Comparison of ENCODE assay signal across 28 cellular contexts in genomic region chr5:55451976-55452375, GRCh38.
"Had no signal": no experiment of that assay in that cellular context is flagged by ENCODE, and none has a peak within 500 bp of the region (broad histone marks: within the 10 kb centered on the region; RNA-seq: fewer than 3 reads in every experiment).

No MANE protein-coding gene starts in this region.

- ATAC-seq: activated CD4-positive, CD25-positive, alpha-beta regulatory T cell treated with anti-CD3 and anti-CD28 coated beads, Interleukin-2, amount 50 U/mL, for 24 hours; activated CD8-positive, alpha-beta memory T cell treated with anti-CD3 and anti-CD28 coated beads, Interleukin-2, amount 10 ng/mL, durations not matched to agents 7 days and 5 days; activated naive CD4-positive, alpha-beta T cell treated with anti-CD3 and anti-CD28 coated beads, Interleukin-2, amount 50 U/mL, for 72 hours; activated naive CD8-positive, alpha-beta T cell treated with anti-CD3 and anti-CD28 coated beads, Interleukin-2, amount 50 U/mL, for 24 hours; activated T-cell treated with anti-CD3 and anti-CD28 coated beads, Interleukin-2, amount 50 U/mL, for 4 hours; body of pancreas; Panc1; Right ventricle myocardium inferior had no signal

- H3K4me1 ChIP-seq: SJCRH30 had no signal

- DNase-seq: activated CD4-positive, alpha-beta T cell treated with anti-CD3 and anti-CD28 coated beads for 4 hours; activated CD8-positive, alpha-beta memory T cell treated with anti-CD3 and anti-CD28 coated beads, Interleukin-2, amount 10 ng/mL, durations not matched to agents 7 days and 5 days; activated effector memory CD4-positive, alpha-beta T cell treated with anti-CD3 and anti-CD28 coated beads, Interleukin-2, amount 50 U/mL, for 16 hours; activated naive CD4-positive, alpha-beta T cell treated with Interleukin-2 at 50 U/mL for 16 hours; activated naive CD8-positive, alpha-beta T cell treated with anti-CD3 and anti-CD28 coated beads, Interleukin-2, amount 50 U/mL, for 24 hours; activated T-cell treated with anti-CD3 and anti-CD28 coated beads, Interleukin-2, amount 50 U/mL, for 4 hours; amniotic stem cell; body of pancreas; central memory CD4-positive, alpha-beta T cell; NCI-H1092 treated with DMSO at 0.1 percent for 48 hours; NCI-H1417 treated with DMSO at 0.1 percent for 48 hours; NCI-H1694; NCI-H2107; NCI-H510A treated with DMSO at 0.1 percent for 48 hours; NCI-H69; NK-92 treated with Interleukin-12 subunit alpha and Interleukin-12 subunit beta, amount 100 ng/mL, for 24 hours; OCI-M1; RPMI8226; SJCRH30; SK-N-SH; T-helper 1 cell; WERI-Rb-1 had no signal

- H3K9ac ChIP-seq: KMS-11, SK-N-SH had no signal

- H3K4me3 ChIP-seq: ascending aorta, body of pancreas, SJCRH30 had no signal

- H3K27me3 ChIP-seq: ascending aorta, body of pancreas, SJCRH30 had no signal

- H3K36me3 Mint-ChIP-seq: activated CD8-positive, alpha-beta memory T cell treated with anti-CD3 and anti-CD28 coated beads, Interleukin-2, amount 10 ng/mL, durations not matched to agents 7 days and 5 days; activated naive CD4-positive, alpha-beta T cell treated with anti-CD3 and anti-CD28 coated beads, Interleukin-2, amount 50 U/mL, for 72 hours had no signal

- H3K9me3 Mint-ChIP-seq: activated naive CD4-positive, alpha-beta T cell treated with anti-CD3 and anti-CD28 coated beads, Interleukin-2, amount 50 U/mL, for 72 hours; activated naive CD8-positive, alpha-beta T cell treated with anti-CD3 and anti-CD28 coated beads, Interleukin-2, amount 50 U/mL, for 24 hours; activated T-cell treated with anti-CD3 and anti-CD28 coated beads, Interleukin-2, amount 50 U/mL, for 4 hours had no signal

- H3K27ac ChIP-seq: ascending aorta, body of pancreas, KMS-11, SJCRH30, WERI-Rb-1 had no signal

- H3K36me3 ChIP-seq: WERI-Rb-1 had no signal

- H3K4me2 ChIP-seq: KMS-11, SK-N-SH had no signal

- H3K4me3 Mint-ChIP-seq: activated CD8-positive, alpha-beta memory T cell treated with anti-CD3 and anti-CD28 coated beads, Interleukin-2, amount 10 ng/mL, durations not matched to agents 7 days and 5 days; activated naive CD8-positive, alpha-beta T cell treated with anti-CD3 and anti-CD28 coated beads, Interleukin-2, amount 50 U/mL, for 24 hours; activated T-cell treated with anti-CD3 and anti-CD28 coated beads, Interleukin-2, amount 50 U/mL, for 4 hours had no signal

- H3K27ac Mint-ChIP-seq: activated CD8-positive, alpha-beta memory T cell treated with anti-CD3 and anti-CD28 coated beads, Interleukin-2, amount 10 ng/mL, durations not matched to agents 7 days and 5 days; activated naive CD4-positive, alpha-beta T cell treated with anti-CD3 and anti-CD28 coated beads, Interleukin-2, amount 50 U/mL, for 72 hours; activated naive CD8-positive, alpha-beta T cell treated with anti-CD3 and anti-CD28 coated beads, Interleukin-2, amount 50 U/mL, for 24 hours had no signal

- H3K27me3 Mint-ChIP-seq: activated CD8-positive, alpha-beta memory T cell treated with anti-CD3 and anti-CD28 coated beads, Interleukin-2, amount 10 ng/mL, durations not matched to agents 7 days and 5 days; activated naive CD8-positive, alpha-beta T cell treated with anti-CD3 and anti-CD28 coated beads, Interleukin-2, amount 50 U/mL, for 24 hours had no signal

- H3K9me3 ChIP-seq: ascending aorta, body of pancreas, SJCRH30, SK-N-SH had no signal
